ENCODE assay signal across 9 cellular contexts in genomic region chr6:138160329-138161117, GRCh38. TPM values are rescaled to one million over a fixed set of nuclear protein-coding genes. Genes with fewer than 3 reads are reported as not detected.
DNase-seq lines count a peak whose midpoint lies in the region; ATAC-seq and TF ChIP-seq lines count a peak whose summit lies in the region.
"Had no signal": no experiment of that assay in that cellular context is flagged by ENCODE, and none has a peak within 500 bp of the region (broad histone marks: within the 10 kb centered on the region; RNA-seq: fewer than 3 reads in every experiment).

No MANE protein-coding gene starts in this region.

- CTCF ChIA-PET in CD8-positive, alpha-beta memory T cell (lab: Charles Lee): no interaction called here

- no peak overlapping the region for H3K4me3 ChIP-seq in CD8-positive, alpha-beta memory T cell (ENCODE audit: low read length)
- H3K4me3 ChIP-seq in HAP-1 (no peak overlapping the region; the same call in 1 of the 2 replicates), right atrium auricular region (peak overlapping the region in 1 of 2 donors; percentile 59)

- H3K4me1 Mint-ChIP-seq in CD8-positive, alpha-beta memory T cell: peaks cover 7 to 16% (median 14%) of the 10 kb centered on the region in 3 donors
- H3K4me1 Mint-ChIP-seq in IgD-negative memory B cell: peaks cover 0 to 5% (median 4%) of the 10 kb centered on the region in 3 donors
- H3K4me1 Mint-ChIP-seq in naive thymus-derived CD8-positive, alpha-beta T cell: peaks cover 6 to 16% (median 12%) of the 10 kb centered on the region in 4 donors

- H3K4me3 Mint-ChIP-seq in CD8-positive, alpha-beta memory T cell: peak overlapping the region; percentile 46 to 71 (median 64)
- H3K4me3 Mint-ChIP-seq in IgD-negative memory B cell: peak overlapping the region; percentile 55 to 86 (median 86)
- H3K4me3 Mint-ChIP-seq in naive thymus-derived CD8-positive, alpha-beta T cell: peak overlapping the region; percentile 8 to 79 (median 62)

- no peak for TF ChIP-seq CTCF in right atrium auricular region (IDR thresholded peaks at IDR 0.05)

- H3K9me3 ChIP-seq in CD8-positive, alpha-beta memory T cell (ENCODE audit: low read length): no peaks in the 10 kb centered on the region
- H3K9me3 ChIP-seq in HAP-1: no peaks in the 10 kb centered on the region
- H3K9me3 ChIP-seq in right atrium auricular region: no peaks in the 10 kb centered on the region

- H3K27ac Mint-ChIP-seq in CD8-positive, alpha-beta memory T cell: peak overlapping the region in 2 of 8 donors; percentile 37 to 75
- H3K27ac Mint-ChIP-seq in IgD-negative memory B cell: peak overlapping the region in 2 of 3 donors; percentile 33 to 68
- H3K27ac Mint-ChIP-seq in naive thymus-derived CD8-positive, alpha-beta T cell: no peak overlapping the region

- H3K36me3 ChIP-seq in CD8-positive, alpha-beta memory T cell (ENCODE audit: insufficient read depth, low read length): no peaks in the 10 kb centered on the region
- H3K36me3 ChIP-seq in HAP-1 (replicated peaks): no peaks in the 10 kb centered on the region
- H3K36me3 ChIP-seq in right atrium auricular region: no peaks in the 10 kb centered on the region

- DNase-seq in CD8-positive, alpha-beta memory T cell: no peak
- DNase-seq in naive thymus-derived CD8-positive, alpha-beta T cell: no peak
- DNase-seq in HAP-1 (ENCODE audit: low spot score in 2 of 2) (no peak), right atrium auricular region (ENCODE audit: low spot score) (no peak)
- DNase-seq: effector CD4-positive, alpha-beta T cell had no signal

- no peaks in the 10 kb centered on the region for H3K9me3 Mint-ChIP-seq in CD8-positive, alpha-beta memory T cell
- H3K9me3 Mint-ChIP-seq in IgD-negative memory B cell: no peaks in the 10 kb centered on the region
- H3K9me3 Mint-ChIP-seq in naive thymus-derived CD8-positive, alpha-beta T cell: no peaks in the 10 kb centered on the region

- peaks cover 33% of the 10 kb centered on the region for H3K27me3 ChIP-seq in CD8-positive, alpha-beta memory T cell (ENCODE audit: insufficient read depth, low read length, poor library complexity, severe bottlenecking)
- H3K27me3 ChIP-seq in HAP-1 (ENCODE audit: low read depth) (peaks cover 37% of the 10 kb centered on the region), right atrium auricular region (peaks cover 0 to 4% of the 10 kb centered on the region in 2 donors)

- no peak overlapping the region for H3K27ac ChIP-seq in CD8-positive, alpha-beta memory T cell (ENCODE audit: low read depth, low read length)
- H3K27ac ChIP-seq in angular gyrus (ENCODE audit: low read depth, low read length): peak overlapping the region; percentile 89
- H3K27ac ChIP-seq in right atrium auricular region: no peak overlapping the region

- ATAC-seq in naive thymus-derived CD8-positive, alpha-beta T cell: no peak
- no peak for ATAC-seq in HG03469 (IDR thresholded peaks at IDR 0.05; ENCODE audit: unreplicated experiment)
- no peak for ATAC-seq in HG02571 (IDR thresholded peaks at IDR 0.05; ENCODE audit: unreplicated experiment)

- H3K36me3 Mint-ChIP-seq in CD8-positive, alpha-beta memory T cell: no peaks in the 10 kb centered on the region
- no peaks in the 10 kb centered on the region for H3K36me3 Mint-ChIP-seq in IgD-negative memory B cell
- peaks cover 0 to 2% (median 0%) of the 10 kb centered on the region in 3 donors for H3K36me3 Mint-ChIP-seq in naive thymus-derived CD8-positive, alpha-beta T cell

- H3K4me1 ChIP-seq in CD8-positive, alpha-beta memory T cell (ENCODE audit: insufficient read depth, low read length): peaks cover 7% of the 10 kb centered on the region
- H3K4me1 ChIP-seq in HAP-1: peaks cover 13% of the 10 kb centered on the region
- H3K4me1 ChIP-seq in right atrium auricular region: peaks cover 0 to 17% of the 10 kb centered on the region in 2 donors

- POLR2A ChIA-PET in CD8-positive, alpha-beta memory T cell (lab: Charles Lee): no interaction called here
- POLR2A ChIA-PET in naive thymus-derived CD8-positive, alpha-beta T cell (lab: Charles Lee): no interaction called here

- in situ Hi-C loops in HAP-1 (cut with MboI; ENCODE audit: low sequenced_read_pairs): no loop called here

- H3K27me3 Mint-ChIP-seq in CD8-positive, alpha-beta memory T cell: peaks cover 46 to 63% of the 10 kb centered on the region in 2 donors
- H3K27me3 Mint-ChIP-seq in IgD-negative memory B cell: peaks cover 46% of the 10 kb centered on the region
- H3K27me3 Mint-ChIP-seq in naive thymus-derived CD8-positive, alpha-beta T cell: peaks cover 40 to 62% (median 51%) of the 10 kb centered on the region in 5 donors

RNA-seq across cellular contexts. Expression of gene ARFGEF3, which starts 1.2 kb away (rescaled TPM):
- under 1 TPM; 0.09 to 0.11 TPM for total RNA-seq in CD8-positive, alpha-beta memory T cell
- polyA plus RNA-seq in CD8-positive, alpha-beta memory T cell: not detected
- polyA plus RNA-seq in IgD-negative memory B cell: not detected
- not detected for total RNA-seq in naive thymus-derived CD8-positive, alpha-beta T cell
- polyA plus RNA-seq in naive thymus-derived CD8-positive, alpha-beta T cell: not detected
- 1 to 10 TPM; 1.7 to 3.7 TPM for total RNA-seq in right atrium auricular region

RNA-seq across cellular contexts. Expression of gene PERP, which starts 53.3 kb away (rescaled TPM):
- total RNA-seq in CD8-positive, alpha-beta memory T cell: 1 to 10 TPM; 8.0 to 8.7 TPM
- 6.4 TPM for polyA plus RNA-seq in CD8-positive, alpha-beta memory T cell
- polyA plus RNA-seq in IgD-negative memory B cell: 2.1 TPM
- total RNA-seq in naive thymus-derived CD8-positive, alpha-beta T cell: under 1 TPM; 0.27 to 0.39 TPM
- polyA plus RNA-seq in naive thymus-derived CD8-positive, alpha-beta T cell: under 1 TPM; 0.05 to 0.77 (median 0.48) TPM
- total RNA-seq in right atrium auricular region: 10 to 100 TPM; 46.3 to 57.8 TPM

RNA-seq across cellular contexts. Expression of gene PBOV1, which starts 57.8 kb away (rescaled TPM):
- not detected for total RNA-seq in CD8-positive, alpha-beta memory T cell
- not detected for polyA plus RNA-seq in CD8-positive, alpha-beta memory T cell
- not detected for polyA plus RNA-seq in IgD-negative memory B cell
- not detected for total RNA-seq in naive thymus-derived CD8-positive, alpha-beta T cell
- not detected for polyA plus RNA-seq in naive thymus-derived CD8-positive, alpha-beta T cell
- total RNA-seq in right atrium auricular region: not detected

Comparison
In these comparisons a context has a peak if more than half of its experiments do, and no peak if none do; other contexts are left out.
1. H3K27ac Mint-ChIP-seq: peak in IgD-negative memory B cell (2 of 3); none in naive thymus-derived CD8-positive, alpha-beta T cell (0 of 10).
2. RNA of gene PERP, which starts 53.3 kb away (total RNA-seq): 46.3 to 57.8 TPM in right atrium auricular region and 8.0 to 8.7 TPM in CD8-positive, alpha-beta memory T cell; 0.27 to 0.39 TPM in naive thymus-derived CD8-positive, alpha-beta T cell; every median in the first group is over 4 times any median in the second.
3. Peak in every context shown above with its lines, with median percentiles within 50 percentile points of each other: H3K4me3 Mint-ChIP-seq.